ENCODE assay signal across 14 cellular contexts in the genomic region with DNA sequence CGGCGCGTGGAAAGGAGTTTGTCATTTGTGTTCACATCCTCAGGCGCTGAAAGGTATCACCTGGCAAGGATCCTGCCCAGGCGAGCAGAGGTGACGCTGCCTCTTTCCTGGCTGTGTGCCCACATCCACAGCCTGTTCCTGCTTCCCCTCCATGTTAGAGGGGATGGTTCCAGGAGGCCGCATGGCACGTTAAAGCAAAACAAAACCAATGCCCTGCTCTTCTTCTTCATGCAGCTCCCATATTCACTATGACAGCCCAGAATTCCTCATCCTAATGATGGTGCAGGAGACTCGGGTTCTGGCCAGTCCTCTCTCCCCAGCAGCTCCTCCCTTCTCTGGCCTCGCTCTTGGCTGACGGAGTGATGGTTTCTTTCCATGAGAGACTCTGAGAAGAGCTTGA.
DNase-seq lines count a peak whose midpoint lies in the region; FAIRE-seq and TF ChIP-seq lines count a peak whose summit lies in the region.
"Had no signal": no experiment of that assay in that cellular context is flagged by ENCODE, and none has a peak within 500 bp of the region (broad histone marks: within the 10 kb centered on the region; RNA-seq: fewer than 3 reads in every experiment).

No MANE protein-coding gene starts in this region.

- H3F3A ChIP-seq in GM23248 (ENCODE audit: insufficient read depth), result peaks cover 17% of the 10 kb centered on the region; the same call in 1 of the 2 replicates

- H3K9ac ChIP-seq in GM23248 (no peak overlapping the region), endothelial cell of umbilical vein (replicated peaks; ENCODE audit: extremely low read depth, insufficient read depth, low read length) (no peak overlapping the region)

- H4K20me1 ChIP-seq in GM23248 (ENCODE audit: insufficient read depth), result no peaks in the 10 kb centered on the region
- no peaks in the 10 kb centered on the region for H4K20me1 ChIP-seq in endothelial cell of umbilical vein (replicated peaks; ENCODE audit: control insufficient read depth, extremely low read depth, insufficient read depth, low read length)
- H4K20me1 ChIP-seq in osteoblast (ENCODE audit: insufficient read depth, low read length), result no peaks in the 10 kb centered on the region

- no peak overlapping the region for H3K27ac ChIP-seq in GM23248
- H3K27ac ChIP-seq in endothelial cell of umbilical vein (ENCODE audit: insufficient read depth, low read depth, low read length), result no peak overlapping the region
- H3K27ac ChIP-seq in osteoblast (ENCODE audit: low read depth, low read length), result no peak overlapping the region
- H3K27ac ChIP-seq: ovary, PC-9 had no signal

- DNase-seq in GM23248, result no peak
- DNase-seq in NCI-H345 (lab: John Stamatoyannopoulos, UW), result peak; percentile 73
- peak; percentile 55 for DNase-seq in endothelial cell of umbilical vein (ENCODE audit: low read depth, low spot score)
- DNase-seq in osteoblast (ENCODE audit: insufficient read length, low spot score, missing footprints), result no peak
- no peak for DNase-seq in NCI-H2227 treated with DMSO at 0.1 percent for 48 hours (lab: John Stamatoyannopoulos, UW)
- no peak for DNase-seq in posterior cingulate gyrus
- no peak for DNase-seq in NCI-H526 treated with DMSO at 0.1 percent for 48 hours (lab: John Stamatoyannopoulos, UW)
- no peak for DNase-seq in NCI-H1930 (lab: John Stamatoyannopoulos, UW)
- DNase-seq: DND-41; effector CD8-positive, alpha-beta T cell; HFFc6; NCI-H446 treated with DMSO at 0.1 percent for 48 hours; PC-9 had no signal

- TF ChIP-seq POLR2A in endothelial cell of umbilical vein (IDR thresholded peaks at IDR 0.05; ENCODE audit: low read depth, low read length), result no peak

- H3K4me3 ChIP-seq in GM23248 (no peak overlapping the region), endothelial cell of umbilical vein (replicated peaks in 1 of 3; ENCODE audit: insufficient read depth in 1 of 3, low read depth in 1 of 3, low read length in 3 of 3) (no peak overlapping the region), osteoblast (ENCODE audit: insufficient read depth, low read length) (no peak overlapping the region)
- H3K4me3 ChIP-seq: ovary, PC-9 had no signal

- WGBS in GM23248 (ENCODE audit: low coverage in 1 of 2, low lambda C conversion rate in 2 of 2, missing lambda C conversion rate in 2 of 2), 2 experiments, result 54 to 61% methylated on average over 11 of the region's 11 CpGs

- CTCF ChIA-PET in endothelial cell of umbilical vein (lab: Charles Lee), result interaction anchor here (0.6 to 0.7 kb wide), 2 partner anchors 104 to 292 kb away, joined by 3 read pairs; no protein-coding TSS in a partner anchor

- intact Hi-C loops in endothelial cell of umbilical vein (cut with micrococcal nuclease), result loop anchor here (5.0 kb wide), 1 partner anchor 805 kb away; the partner anchor contains the start of gene FZD8
- intact Hi-C loops in posterior cingulate gyrus (cut with DNase I), result no loop called here

- in situ Hi-C loops in GM23248 (cut with MboI), result no loop called here

- H3K27me3 ChIP-seq in GM23248 (replicated peaks; ENCODE audit: insufficient read depth) (no peaks in the 10 kb centered on the region), endothelial cell of umbilical vein (ENCODE audit: control insufficient read depth in 2 of 2, insufficient read depth in 2 of 2, low read length in 2 of 2) (no peaks in the 10 kb centered on the region), osteoblast (ENCODE audit: insufficient read depth, low read length) (no peaks in the 10 kb centered on the region)
- H3K27me3 ChIP-seq: ovary had no signal

- BruUV-seq in endothelial cell of umbilical vein (replicated peaks; lab: Mats Ljungman, UMichigan), result no TSS peak

- H3K9me2 ChIP-seq in GM23248 (ENCODE audit: insufficient read depth), result no peaks in the 10 kb centered on the region

- H2AFZ ChIP-seq in GM23248 (0 out of 2 replicates have a peak overlapping the region, but pooled peaks have one; percentile 34), endothelial cell of umbilical vein (ENCODE audit: low read depth, low read length) (peak overlapping the region; percentile 83), osteoblast (ENCODE audit: low read length) (peak overlapping the region; percentile 52)
- H2AFZ ChIP-seq: PC-9 had no signal

- no peaks in the 10 kb centered on the region for H3K79me2 ChIP-seq in GM23248 (ENCODE audit: insufficient read depth)
- H3K79me2 ChIP-seq in endothelial cell of umbilical vein (ENCODE audit: control insufficient read depth, insufficient read depth, low read length), result no peaks in the 10 kb centered on the region
- H3K79me2 ChIP-seq in osteoblast (ENCODE audit: insufficient read depth, low read length), result no peaks in the 10 kb centered on the region

- POLR2A ChIA-PET in endothelial cell of umbilical vein (lab: Charles Lee), result interaction anchor here (0.7 kb wide), 1 partner anchor 52 kb away, joined by 16 read pairs; no protein-coding TSS in a partner anchor

- H3K9me3 ChIP-seq in GM23248 (ENCODE audit: low read depth) (no peaks in the 10 kb centered on the region), endothelial cell of umbilical vein (replicated peaks; ENCODE audit: control insufficient read depth, insufficient read depth, low read length) (no peaks in the 10 kb centered on the region), osteoblast (ENCODE audit: low read depth, low read length) (no peaks in the 10 kb centered on the region)
- H3K9me3 ChIP-seq: ovary had no signal

- peak; percentile 44 for FAIRE-seq in endothelial cell of umbilical vein (lab: Jason Lieb, UNC)

- no peaks in the 10 kb centered on the region for H3K9me1 ChIP-seq in endothelial cell of umbilical vein (replicated peaks; ENCODE audit: control insufficient read depth, extremely low read depth, insufficient read depth, low read length)

- peaks cover 38% of the 10 kb centered on the region for H3K4me1 ChIP-seq in GM23248 (ENCODE audit: insufficient read depth)
- H3K4me1 ChIP-seq in endothelial cell of umbilical vein (ENCODE audit: control insufficient read depth, extremely low read depth, insufficient read depth, low read length), result peaks cover 12% of the 10 kb centered on the region
- H3K4me1 ChIP-seq in osteoblast (ENCODE audit: insufficient read depth, low read length), result peaks cover 19% of the 10 kb centered on the region

- TF ChIP-seq CTCF in endothelial cell of umbilical vein (IDR thresholded peaks at IDR 0.05; ENCODE audit: extremely low read depth in 1 of 2, insufficient read depth in 1 of 2, low read depth in 1 of 2, low read length in 2 of 2) (no peak), osteoblast (IDR thresholded peaks at IDR 0.05; ENCODE audit: extremely low read depth, low read depth, low read length) (no peak)

- H3K36me3 ChIP-seq in GM23248 (ENCODE audit: low read depth) (no peaks in the 10 kb centered on the region), endothelial cell of umbilical vein (ENCODE audit: control insufficient read depth in 2 of 2, extremely low read depth in 1 of 2, insufficient read depth in 2 of 2, low read length in 2 of 2) (no peaks in the 10 kb centered on the region), osteoblast (ENCODE audit: insufficient read depth, low read length) (no peaks in the 10 kb centered on the region)
- H3K36me3 ChIP-seq: ovary had no signal

- H3K4me2 ChIP-seq in GM23248 (ENCODE audit: unreplicated experiment), result no peak overlapping the region
- H3K4me2 ChIP-seq in endothelial cell of umbilical vein (ENCODE audit: insufficient read depth, low read length), result no peak overlapping the region
- H3K4me2 ChIP-seq in osteoblast (ENCODE audit: insufficient read depth, low read length), result peak overlapping the region; percentile 10
- H3K4me2 ChIP-seq: PC-9 had no signal

- dilution Hi-C loops in endothelial cell of umbilical vein (cut with MboI; ENCODE audit: extremely low pct_ligation_motif_present, low sequenced_read_pairs), result no loop called here

TF ChIP-seq in endothelial cell of umbilical vein, 7 proteins besides CTCF, POLR2A, EP300 and RAD21:
- TF ChIP-seq POLR2AphosphoS5 (IDR thresholded peaks at IDR 0.05; ENCODE audit: insufficient read depth, low read depth, low read length) (no peak), MYC (IDR thresholded peaks at IDR 0.05; ENCODE audit: low read depth, low read length) (no peak), EZH2 (IDR thresholded peaks at IDR 0.05; ENCODE audit: borderline replicate concordance, low read depth, low read length, severe bottlenecking) (no peak), JUN (IDR thresholded peaks at IDR 0.05; ENCODE audit: borderline replicate concordance, insufficient read depth, insufficient read length, low read depth) (no peak), FOS (IDR thresholded peaks at IDR 0.05; ENCODE audit: borderline replicate concordance, insufficient read depth, low read length) (no peak), GATA2 (IDR thresholded peaks at IDR 0.05; ENCODE audit: insufficient read depth, insufficient read length, low read depth, low read length) (no peak)
- TF ChIP-seq, protein P1, sequence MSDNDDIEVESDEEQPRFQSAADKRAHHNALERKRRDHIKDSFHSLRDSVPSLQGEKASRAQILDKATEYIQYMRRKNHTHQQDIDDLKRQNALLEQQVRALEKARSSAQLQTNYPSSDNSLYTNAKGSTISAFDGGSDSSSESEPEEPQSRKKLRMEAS (IDR thresholded peaks at IDR 0.05; ENCODE audit: insufficient read depth, insufficient read length), result no peak
TF ChIP-seq in endothelial cell of umbilical vein: peak in this region for 0.

Comparison
In these comparisons a context has a peak if more than half of its experiments do, and no peak if none do; other contexts are left out.
1. DNase-seq: peak in NCI-H345 (single experiment) and endothelial cell of umbilical vein (single experiment); none in GM23248 (single experiment), osteoblast (single experiment), NCI-H2227 treated with DMSO at 0.1 percent for 48 hours (single experiment), posterior cingulate gyrus (0 of 10), NCI-H526 treated with DMSO at 0.1 percent for 48 hours (single experiment) and NCI-H1930 (0 of 2).
2. Peak in every context shown above with its lines, with median percentiles within 50 percentile points of each other: H2AFZ ChIP-seq.